28 cellular contexts compared by ENCODE assay signal in the genomic region with DNA sequence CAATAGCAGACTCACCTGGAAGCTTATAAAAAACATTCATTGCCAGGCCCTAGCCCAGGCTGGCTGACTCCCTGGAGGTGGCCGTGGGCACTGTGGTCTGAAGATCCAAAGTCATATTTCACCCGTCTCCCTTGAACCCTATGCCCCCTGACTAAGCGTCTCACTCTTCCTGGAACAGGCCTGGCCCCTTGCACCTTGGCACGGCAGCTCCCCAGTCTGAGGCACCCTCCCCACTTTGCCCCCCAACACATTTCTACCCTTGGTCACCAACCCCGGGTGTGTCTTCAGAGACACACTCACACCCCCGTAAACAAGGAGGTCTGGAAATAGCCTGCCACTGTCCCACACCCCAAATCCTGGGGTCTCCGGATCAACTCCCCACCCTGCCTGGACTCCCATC.
"Had no signal": no experiment of that assay in that cellular context is flagged by ENCODE, and none has a peak within 500 bp of the region (broad histone marks: within the 10 kb centered on the region; RNA-seq: fewer than 3 reads in every experiment).

No MANE protein-coding gene starts in this region.

- H3K9me3 Mint-ChIP-seq: memory B cell; naive B cell; natural killer cell; stimulated activated naive B cell treated with anti-CD40 and anti-IgM and Interleukin-4, amounts not matched to agents 10 μg/mL and 1 μg/mL and 100 μg/mL, for 72 hours; stimulated activated naive CD8-positive, alpha-beta T cell treated with anti-CD3 and anti-CD28 coated beads, Interleukin-15, Interleukin-2, amounts not matched to agents 100 ng/mL and 50 ng/mL, for 24 hours had no signal

- H3K4me3 ChIP-seq: heart right ventricle, hepatocyte, left ventricle myocardium inferior, neural progenitor cell, ovary, prostate gland, suprapubic skin, thoracic aorta, tibial artery, uterus had no signal

- H3K27me3 ChIP-seq: hepatocyte, neural progenitor cell, neutrophil, ovary, uterus had no signal

- DNase-seq: heart right ventricle; islet precursor cell; left ventricle myocardium inferior; naive B cell; natural killer cell; nephron progenitor cell; occipital lobe; ovary; retina; right cardiac atrium; small intestine; stimulated activated CD4-positive, alpha-beta T cell treated with anti-CD3 and anti-CD28 coated beads, Interleukin-1b, Interleukin-23, amount 100 ng/mL, for 48 hours; stimulated activated CD4-positive, alpha-beta T cell treated with anti-CD3 and anti-CD28 coated beads, Interleukin-2, amount 100 ng/mL, for 48 hours; stimulated activated CD4-positive, alpha-beta T cell treated with anti-CD3 and anti-CD28 coated beads, Interleukin-4, amount 100 ng/mL, for 4 hours; stimulated activated CD8-positive, alpha-beta memory T cell treated with anti-CD3 and anti-CD28 coated beads, Interleukin-4, amount 100 ng/mL, for 48 hours; stimulated activated naive B cell treated with anti-CD40 and anti-IgM and Interleukin-4, amounts not matched to agents 10 μg/mL and 1 μg/mL and 100 μg/mL, for 72 hours; trophoblast cell; uterus had no signal

- H3K27me3 Mint-ChIP-seq: stimulated activated naive CD8-positive, alpha-beta T cell treated with anti-CD3 and anti-CD28 coated beads, Interleukin-15, Interleukin-2, amounts not matched to agents 100 ng/mL and 50 ng/mL, for 24 hours had no signal

- H3K27ac Mint-ChIP-seq: memory B cell; naive B cell; natural killer cell; neural progenitor cell; stimulated activated naive B cell treated with anti-CD40 and anti-IgM and Interleukin-4, amounts not matched to agents 10 μg/mL and 1 μg/mL and 100 μg/mL, for 72 hours; stimulated activated naive CD8-positive, alpha-beta T cell treated with anti-CD3 and anti-CD28 coated beads, Interleukin-15, Interleukin-2, amounts not matched to agents 100 ng/mL and 50 ng/mL, for 24 hours had no signal

- H3K4me3 Mint-ChIP-seq: memory B cell; naive B cell; natural killer cell; nephron progenitor cell; neural progenitor cell; stimulated activated naive B cell treated with anti-CD40 and anti-IgM and Interleukin-4, amounts not matched to agents 10 μg/mL and 1 μg/mL and 100 μg/mL, for 72 hours; stimulated activated naive CD8-positive, alpha-beta T cell treated with anti-CD3 and anti-CD28 coated beads, Interleukin-15, Interleukin-2, amounts not matched to agents 100 ng/mL and 50 ng/mL, for 24 hours had no signal

- H3K4me1 Mint-ChIP-seq: memory B cell, natural killer cell, nephron progenitor cell had no signal

- ATAC-seq: heart right ventricle; natural killer cell; right cardiac atrium; sciatic nerve; stimulated activated naive B cell treated with anti-CD40 and anti-IgM and Interleukin-4, amounts not matched to agents 10 μg/mL and 1 μg/mL and 100 μg/mL, for 72 hours had no signal

- H3K9me3 ChIP-seq: left ventricle myocardium inferior, neutrophil, ovary, prostate gland, suprapubic skin, thoracic aorta, tibial artery, uterus had no signal

- H3K36me3 Mint-ChIP-seq: memory B cell; naive B cell; natural killer cell; neural progenitor cell; stimulated activated naive B cell treated with anti-CD40 and anti-IgM and Interleukin-4, amounts not matched to agents 10 μg/mL and 1 μg/mL and 100 μg/mL, for 72 hours had no signal

- H3K36me3 ChIP-seq: heart right ventricle, left ventricle myocardium inferior, neural progenitor cell, neutrophil, ovary, prostate gland, suprapubic skin, thoracic aorta, tibial artery, uterus had no signal

- H3K27ac ChIP-seq: heart right ventricle, hepatocyte, left ventricle myocardium inferior, neural progenitor cell, neutrophil, ovary, prostate gland, suprapubic skin, thoracic aorta, tibial artery, uterus had no signal

- H3K4me1 ChIP-seq: heart right ventricle, left ventricle myocardium inferior, prostate gland, suprapubic skin, tibial artery, uterus had no signal
